1 cellular context compared by ENCODE assay signal in the genomic region with DNA sequence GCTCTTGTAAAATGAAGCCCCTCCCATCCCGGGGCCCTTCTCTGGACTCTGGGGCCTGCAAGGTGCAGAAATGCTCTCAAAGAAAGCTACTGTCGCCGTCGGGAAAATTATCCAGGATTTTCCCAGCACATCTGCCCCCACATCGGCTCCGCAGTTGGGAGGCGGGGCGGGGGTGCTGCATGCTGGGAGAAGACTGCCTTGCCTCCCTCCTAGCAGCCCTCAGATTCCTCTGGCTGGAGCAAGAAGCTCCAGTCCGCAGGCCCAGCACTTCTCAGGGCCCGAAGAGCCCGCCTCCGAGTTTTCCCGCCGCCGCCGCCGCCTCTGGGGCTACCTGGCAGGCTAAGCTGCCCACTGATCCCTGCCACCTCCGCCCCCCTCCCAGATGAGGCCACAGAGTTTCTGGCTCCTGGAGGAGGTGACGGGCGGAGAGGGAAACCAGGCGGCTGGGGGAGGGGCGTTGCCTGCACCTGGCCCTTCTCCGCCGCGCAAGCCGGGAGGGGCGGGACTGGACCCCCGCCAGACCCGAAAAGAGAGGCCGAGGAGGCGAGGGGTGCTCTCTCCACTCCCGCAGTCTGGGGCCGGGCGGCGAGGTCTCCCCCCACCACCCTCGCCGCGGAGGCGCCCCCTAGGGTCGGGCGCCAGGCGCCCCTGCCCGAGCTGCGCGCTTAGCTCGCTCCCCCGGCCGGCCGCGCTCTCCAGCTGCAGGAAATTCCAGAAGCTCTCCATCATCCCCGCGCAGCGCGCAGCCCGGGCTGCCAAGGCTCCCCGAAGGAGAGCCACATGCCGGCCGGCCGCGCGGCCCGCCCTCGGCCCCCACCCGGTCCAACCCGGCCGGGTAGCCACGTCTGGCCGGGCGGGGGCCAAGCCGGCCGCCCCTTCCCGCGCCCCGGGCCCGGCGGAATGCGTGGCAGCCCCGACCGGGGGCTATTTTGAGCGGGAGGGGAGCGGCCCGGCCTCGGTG.
TF ChIP-seq lines count a peak whose summit lies in the region.

No MANE protein-coding gene starts in this region.

TF ChIP-seq in IMR-90, 13 proteins besides CTCF, POLR2A, EP300 and RAD21:
- TF ChIP-seq MXI1 (IDR thresholded peaks at IDR 0.05; ENCODE audit: borderline replicate concordance, low read depth, low read length): peak; percentile 90
- TF ChIP-seq CEBPB (IDR thresholded peaks at IDR 0.05; ENCODE audit: low read depth, low read length): no peak
- TF ChIP-seq SMC3 (IDR thresholded peaks at IDR 0.05; ENCODE audit: low read depth, low read length): no peak
- TF ChIP-seq, protein P1, sequence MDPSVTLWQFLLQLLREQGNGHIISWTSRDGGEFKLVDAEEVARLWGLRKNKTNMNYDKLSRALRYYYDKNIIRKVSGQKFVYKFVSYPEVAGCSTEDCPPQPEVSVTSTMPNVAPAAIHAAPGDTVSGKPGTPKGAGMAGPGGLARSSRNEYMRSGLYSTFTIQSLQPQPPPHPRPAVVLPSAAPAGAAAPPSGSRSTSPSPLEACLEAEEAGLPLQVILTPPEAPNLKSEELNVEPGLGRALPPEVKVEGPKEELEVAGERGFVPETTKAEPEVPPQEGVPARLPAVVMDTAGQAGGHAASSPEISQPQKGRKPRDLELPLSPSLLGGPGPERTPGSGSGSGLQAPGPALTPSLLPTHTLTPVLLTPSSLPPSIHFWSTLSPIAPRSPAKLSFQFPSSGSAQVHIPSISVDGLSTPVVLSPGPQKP (IDR thresholded peaks at IDR 0.05; ENCODE audit: borderline replicate concordance, low read depth, low read length): no peak
- TF ChIP-seq, protein P2, sequence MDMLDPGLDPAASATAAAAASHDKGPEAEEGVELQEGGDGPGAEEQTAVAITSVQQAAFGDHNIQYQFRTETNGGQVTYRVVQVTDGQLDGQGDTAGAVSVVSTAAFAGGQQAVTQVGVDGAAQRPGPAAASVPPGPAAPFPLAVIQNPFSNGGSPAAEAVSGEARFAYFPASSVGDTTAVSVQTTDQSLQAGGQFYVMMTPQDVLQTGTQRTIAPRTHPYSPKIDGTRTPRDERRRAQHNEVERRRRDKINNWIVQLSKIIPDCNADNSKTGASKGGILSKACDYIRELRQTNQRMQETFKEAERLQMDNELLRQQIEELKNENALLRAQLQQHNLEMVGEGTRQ (IDR thresholded peaks at IDR 0.05; ENCODE audit: low read depth, low read length): no peak
- peak; percentile 15; the same call in 1 of the 2 replicates for TF ChIP-seq BHLHE40 (IDR thresholded peaks at IDR 0.05; ENCODE audit: low read depth, low read length)
- TF ChIP-seq FOS (IDR thresholded peaks at IDR 0.05; ENCODE audit: low read depth, low read length): 0 out of 2 replicates have a peak, but pooled peaks have one; percentile 2
- TF ChIP-seq MAFK (IDR thresholded peaks at IDR 0.05; ENCODE audit: low read depth, low read length): no peak
- TF ChIP-seq MAZ (IDR thresholded peaks at IDR 0.05; ENCODE audit: borderline replicate concordance, low read depth, low read length): peak; percentile 39; the same call in 1 of the 2 replicates
